Comparison of ENCODE assay signal across 8 cellular contexts in genomic region chr10:22476601-22477364, GRCh38.
DNase-seq lines count a peak whose midpoint lies in the region; ATAC-seq and TF ChIP-seq lines count a peak whose summit lies in the region.

No MANE protein-coding gene starts in this region.

- ATAC-seq in Right ventricle myocardium superior (ENCODE audit: poor library complexity) (no peak), HG02870 (IDR thresholded peaks at IDR 0.05; ENCODE audit: unreplicated experiment) (no peak)
- ATAC-seq in naive thymus-derived CD8-positive, alpha-beta T cell = no peak

- peaks cover 5 to 24% (median 11%) of the 10 kb centered on the region in 4 donors for H3K4me1 Mint-ChIP-seq in naive thymus-derived CD8-positive, alpha-beta T cell

- H3K4me1 ChIP-seq in right atrium auricular region = peaks cover 0 to 17% of the 10 kb centered on the region in 2 donors
- H3K4me1 ChIP-seq in vagina = peaks cover 11% of the 10 kb centered on the region
- no peaks in the 10 kb centered on the region; the same call in 1 of the 2 replicates for H3K4me1 ChIP-seq in SJCRH30

- DNase-seq in right atrium auricular region (ENCODE audit: low spot score) = no peak
- no peak for DNase-seq in Right ventricle myocardium superior
- DNase-seq in dermis blood vessel endothelial cell = peak; percentile 2
- DNase-seq in naive thymus-derived CD8-positive, alpha-beta T cell = no peak
- peak in 1 of 2 donors; percentile 27 for DNase-seq in vagina (ENCODE audit: extremely low spot score in 2 of 2)
- DNase-seq in SJCRH30 = no peak
- no peak for DNase-seq in NCI-H748 treated with DMSO at 0.1 percent for 48 hours (lab: John Stamatoyannopoulos, UW)

- peak overlapping the region; percentile 36 to 78 (median 69) for H3K4me3 Mint-ChIP-seq in naive thymus-derived CD8-positive, alpha-beta T cell

- no peaks in the 10 kb centered on the region for H3K9me3 Mint-ChIP-seq in naive thymus-derived CD8-positive, alpha-beta T cell

- TF ChIP-seq POLR2A in vagina (IDR thresholded peaks at IDR 0.05) = no peak

- TF ChIP-seq CTCF in right atrium auricular region (IDR thresholded peaks at IDR 0.05) = no peak
- TF ChIP-seq CTCF in vagina (IDR thresholded peaks at IDR 0.05) = no peak

- H3K9me3 ChIP-seq in right atrium auricular region (no peaks in the 10 kb centered on the region), vagina (no peaks in the 10 kb centered on the region), SJCRH30 (replicated peaks) (no peaks in the 10 kb centered on the region; the same call in 1 of the 2 replicates)

- peak overlapping the region; percentile 21 to 42 for H3K4me3 ChIP-seq in right atrium auricular region
- H3K4me3 ChIP-seq in vagina = peak overlapping the region; percentile 28 to 33
- no peak overlapping the region for H3K4me3 ChIP-seq in SJCRH30

- peaks cover 23 to 33% of the 10 kb centered on the region in 2 donors for H3K27me3 ChIP-seq in right atrium auricular region
- H3K27me3 ChIP-seq in vagina = no peaks in the 10 kb centered on the region
- no peaks in the 10 kb centered on the region for H3K27me3 ChIP-seq in SJCRH30

- peaks cover 28 to 84% (median 52%) of the 10 kb centered on the region in 5 donors for H3K27me3 Mint-ChIP-seq in naive thymus-derived CD8-positive, alpha-beta T cell

- intact Hi-C loops in Right ventricle myocardium superior (cut with DNase I) = no loop called here
- intact Hi-C loops in vagina (cut with DNase I) = no loop called here

- H3K36me3 Mint-ChIP-seq in naive thymus-derived CD8-positive, alpha-beta T cell = peaks cover 0 to 2% (median 0%) of the 10 kb centered on the region in 3 donors

- H3K36me3 ChIP-seq in right atrium auricular region (no peaks in the 10 kb centered on the region), vagina (no peaks in the 10 kb centered on the region), SJCRH30 (no peaks in the 10 kb centered on the region)

- H3K27ac ChIP-seq in right atrium auricular region (no peak overlapping the region), vagina (no peak overlapping the region), SJCRH30 (no peak overlapping the region)

- H3K27ac Mint-ChIP-seq in naive thymus-derived CD8-positive, alpha-beta T cell = no peak overlapping the region

- POLR2A ChIA-PET in naive thymus-derived CD8-positive, alpha-beta T cell (lab: Charles Lee) = interaction anchor here (1.2 to 1.9 kb wide), 2 partner anchors 22 to 40 kb away, joined by 3 to 9 read pairs; no protein-coding TSS in a partner anchor
